1 cellular context compared by ENCODE assay signal in genomic region chr11:67420646-67421420, GRCh38.
TF ChIP-seq lines count a peak whose summit lies in the region.

No MANE protein-coding gene starts in this region.

TF ChIP-seq in HepG2, 621 proteins besides CTCF, POLR2A, EP300 and RAD21 (continued from another document and continues in another):
- TF ChIP-seq SIN3A (IDR thresholded peaks at IDR 0.05; ENCODE audit: borderline replicate concordance, low read depth, low read length) (peak; percentile 66; the same call in 1 of the 2 replicates), ZNF513 (CRISPR knock-in tag; conservative IDR thresholded peaks at IDR 0.05) (no peak), ZNF761 (CRISPR knock-in tag; conservative IDR thresholded peaks at IDR 0.05) (0 out of 2 replicates have a peak, but pooled peaks have one; percentile 37), ZC3H13 (CRISPR knock-in tag; IDR thresholded peaks at IDR 0.05) (no peak), ZNF512 (CRISPR knock-in tag; IDR thresholded peaks at IDR 0.05) (no peak), PRDM10 (CRISPR knock-in tag; IDR thresholded peaks at IDR 0.05; ENCODE audit: low read depth) (no peak), SRSF9 (IDR thresholded peaks at IDR 0.05; ENCODE audit: borderline replicate concordance, insufficient read depth, low read depth, low read length, poor library complexity, severe bottlenecking) (no peak), TAF15 (IDR thresholded peaks at IDR 0.05; ENCODE audit: low read depth, low read length, poor library complexity, severe bottlenecking) (no peak), FIP1L1 (IDR thresholded peaks at IDR 0.05; ENCODE audit: borderline replicate concordance, insufficient read depth, low read depth, low read length) (no peak), ZNF703 (CRISPR knock-in tag; IDR thresholded peaks at IDR 0.05; ENCODE audit: borderline replicate concordance) (no peak), YEATS4 (CRISPR knock-in tag; IDR thresholded peaks at IDR 0.05; ENCODE audit: borderline replicate concordance) (peak; percentile 62; the same call in 1 of the 2 replicates), HNRNPL (IDR thresholded peaks at IDR 0.05; ENCODE audit: low read depth, low read length) (no peak), NONO (IDR thresholded peaks at IDR 0.05) (no peak), NONO (CRISPR knock-in tag; conservative IDR thresholded peaks at IDR 0.05) (no peak; the same call in 1 of the 2 replicates), ZFY (CRISPR knock-in tag; IDR thresholded peaks at IDR 0.05) (peak; percentile 79), ZNF549 (CRISPR knock-in tag; IDR thresholded peaks at IDR 0.05) (no peak), SNAPC4 (CRISPR knock-in tag; IDR thresholded peaks at IDR 0.05) (no peak), ZBTB7A (CRISPR knock-in tag; IDR thresholded peaks at IDR 0.05) (no peak), ZNF430 (CRISPR knock-in tag; IDR thresholded peaks at IDR 0.05) (no peak), PRMT3 (CRISPR knock-in tag; IDR thresholded peaks at IDR 0.05; ENCODE audit: borderline replicate concordance, low read depth) (0 out of 2 replicates have a peak, but pooled peaks have one; percentile 40), TEF (CRISPR knock-in tag; IDR thresholded peaks at IDR 0.05) (no peak), ZNF282 (IDR thresholded peaks at IDR 0.05; ENCODE audit: partially characterized antibody) (no peak), STAT6 (CRISPR knock-in tag; IDR thresholded peaks at IDR 0.05; ENCODE audit: borderline replicate concordance) (no peak), ATAD3A (CRISPR knock-in tag; IDR thresholded peaks at IDR 0.05) (no peak), CREB3 (CRISPR knock-in tag; IDR thresholded peaks at IDR 0.05) (peak; percentile 80), CSRNP2 (CRISPR knock-in tag; conservative IDR thresholded peaks at IDR 0.05; ENCODE audit: low read depth) (0 out of 2 replicates have a peak, but pooled peaks have one; percentile 61), DMTF1 (CRISPR knock-in tag; IDR thresholded peaks at IDR 0.05) (no peak), SPEN (CRISPR knock-in tag; IDR thresholded peaks at IDR 0.05; ENCODE audit: low read depth) (peak; percentile 56), ETV6 (CRISPR knock-in tag; conservative IDR thresholded peaks at IDR 0.05) (no peak), CENPT (CRISPR knock-in tag; IDR thresholded peaks at IDR 0.05; ENCODE audit: low read depth) (peak; percentile 71; the same call in 1 of the 2 replicates), ZBTB49 (CRISPR knock-in tag; IDR thresholded peaks at IDR 0.05; ENCODE audit: borderline replicate concordance) (no peak), ZSCAN21 (CRISPR knock-in tag; IDR thresholded peaks at IDR 0.05; ENCODE audit: borderline replicate concordance) (0 out of 2 replicates have a peak, but pooled peaks have one; percentile 57)
